Comparison of ENCODE assay signal across 10 cellular contexts in the genomic region with DNA sequence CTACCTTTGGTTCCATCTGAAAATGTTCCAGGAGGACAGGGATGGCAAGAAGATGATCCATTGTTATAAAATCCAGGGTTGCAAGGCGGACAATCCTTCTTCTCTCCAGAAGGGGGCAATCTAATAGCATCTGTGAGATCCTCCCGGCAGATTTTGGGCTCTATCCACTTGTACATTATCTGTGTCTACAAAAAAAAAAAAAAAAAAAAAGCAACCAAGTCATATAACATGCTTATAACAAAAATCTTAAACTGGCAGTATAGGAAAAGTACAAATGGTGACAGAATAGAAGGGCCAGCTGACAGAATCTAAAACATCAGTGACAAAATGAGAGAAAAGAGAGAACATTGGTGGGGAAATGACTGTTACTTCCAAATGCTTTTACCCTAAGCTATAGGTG.
DNase-seq lines count a peak whose midpoint lies in the region; ATAC-seq and TF ChIP-seq lines count a peak whose summit lies in the region.
"Had no signal": no experiment of that assay in that cellular context is flagged by ENCODE, and none has a peak within 500 bp of the region (broad histone marks: within the 10 kb centered on the region; RNA-seq: fewer than 3 reads in every experiment).

No MANE protein-coding gene starts in this region.

- H3K4me1 Mint-ChIP-seq in activated B cell treated with CpG ODN at 0.5 μM for 24 hours = peaks cover 7% of the 10 kb centered on the region
- H3K4me1 Mint-ChIP-seq in glutamatergic neuron (ENCODE audit: low read depth, unreplicated experiment) = peaks cover 4% of the 10 kb centered on the region

- peak; percentile 49 for TF ChIP-seq CTCF in activated B cell treated with CpG ODN at 0.5 μM for 24 hours (IDR thresholded peaks at IDR 0.05)
- TF ChIP-seq CTCF in glutamatergic neuron (IDR thresholded peaks at IDR 0.05; ENCODE audit: partially characterized antibody, unreplicated experiment) = peak; percentile 79

- intact Hi-C loops in activated B cell treated with CpG ODN at 0.5 μM for 24 hours (cut with micrococcal nuclease) = loop anchor here (1.0 kb wide), 3 partner anchors 222 to 490 kb away; no protein-coding TSS in a partner anchor

- no peak overlapping the region for H3K27ac Mint-ChIP-seq in activated B cell treated with CpG ODN at 0.5 μM for 24 hours
- H3K27ac Mint-ChIP-seq in glutamatergic neuron (ENCODE audit: unreplicated experiment) = no peak overlapping the region
- H3K27ac Mint-ChIP-seq: T-helper 1 cell treated with Interleukin-12 subunit alpha and Interleukin-12 subunit beta and Interleukin-4 antibody, amounts not matched to agents 30 μg/mL and 1 μg/mL, for 36 hours had no signal

- ATAC-seq in HG02763 (IDR thresholded peaks at IDR 0.05; ENCODE audit: unreplicated experiment) (peak; percentile 53), activated B cell treated with CpG ODN at 0.5 μM for 24 hours (ENCODE audit: low read depth) (peak; percentile 52), HG02840 (IDR thresholded peaks at IDR 0.05; ENCODE audit: low FRiP score, unreplicated experiment) (no peak)

- POLR2A ChIA-PET in activated B cell treated with CpG ODN at 0.5 μM for 24 hours (lab: Charles Lee) = interaction anchor here (0.7 kb wide), 1 partner anchor 509 kb away, joined by 3 read pairs; no protein-coding TSS in a partner anchor

- DNase-seq in AG20443 (ENCODE audit: low spot score) (peak; percentile 76), GM03348 (ENCODE audit: low spot score) (peak; percentile 61), NCI-H2171 (lab: John Stamatoyannopoulos, UW) (peak; percentile 44), activated B cell treated with CpG ODN at 0.5 μM for 24 hours (no peak), glutamatergic neuron (no peak)
- peak; percentile 14 for DNase-seq in stimulated activated naive CD4-positive, alpha-beta T cell treated with Interleukin-2 at 50 U/mL for 16 hours (lab: John Stamatoyannopoulos, UW)
- DNase-seq: right cardiac atrium had no signal

- H3K4me3 Mint-ChIP-seq in activated B cell treated with CpG ODN at 0.5 μM for 24 hours (no peak overlapping the region), glutamatergic neuron (ENCODE audit: unreplicated experiment) (no peak overlapping the region)
- H3K4me3 Mint-ChIP-seq: T-helper 1 cell treated with Interleukin-12 subunit alpha and Interleukin-12 subunit beta and Interleukin-4 antibody, amounts not matched to agents 30 μg/mL and 1 μg/mL, for 36 hours had no signal

- CTCF ChIA-PET in activated B cell treated with CpG ODN at 0.5 μM for 24 hours (lab: Charles Lee) = interaction anchor here (0.9 to 3.2 kb wide), 10 partner anchors 10 to 492 kb away, joined by 3 to 33 read pairs (median 8); no protein-coding TSS in a partner anchor

- H3K27me3 Mint-ChIP-seq in activated B cell treated with CpG ODN at 0.5 μM for 24 hours = no peaks in the 10 kb centered on the region
- H3K27me3 Mint-ChIP-seq in glutamatergic neuron (ENCODE audit: unreplicated experiment) = no peaks in the 10 kb centered on the region

- H3K9me3 Mint-ChIP-seq in activated B cell treated with CpG ODN at 0.5 μM for 24 hours (no peaks in the 10 kb centered on the region), glutamatergic neuron (ENCODE audit: unreplicated experiment) (no peaks in the 10 kb centered on the region)
- H3K9me3 Mint-ChIP-seq: T-helper 1 cell treated with Interleukin-12 subunit alpha and Interleukin-12 subunit beta and Interleukin-4 antibody, amounts not matched to agents 30 μg/mL and 1 μg/mL, for 36 hours had no signal

- H3K36me3 Mint-ChIP-seq in activated B cell treated with CpG ODN at 0.5 μM for 24 hours (ENCODE audit: low read depth) = no peaks in the 10 kb centered on the region
- H3K36me3 Mint-ChIP-seq in glutamatergic neuron (ENCODE audit: unreplicated experiment) = no peaks in the 10 kb centered on the region

Comparison
In these comparisons a context has a peak if more than half of its experiments do, and no peak if none do; other contexts are left out.
1. DNase-seq: peak in AG20443 (single experiment), GM03348 (single experiment), NCI-H2171 (single experiment) and stimulated activated naive CD4-positive, alpha-beta T cell treated with Interleukin-2 at 50 U/mL for 16 hours (single experiment); none in activated B cell treated with CpG ODN at 0.5 μM for 24 hours (single experiment) and glutamatergic neuron (single experiment).